ENCODE assay signal across 17 cellular contexts in the genomic region with DNA sequence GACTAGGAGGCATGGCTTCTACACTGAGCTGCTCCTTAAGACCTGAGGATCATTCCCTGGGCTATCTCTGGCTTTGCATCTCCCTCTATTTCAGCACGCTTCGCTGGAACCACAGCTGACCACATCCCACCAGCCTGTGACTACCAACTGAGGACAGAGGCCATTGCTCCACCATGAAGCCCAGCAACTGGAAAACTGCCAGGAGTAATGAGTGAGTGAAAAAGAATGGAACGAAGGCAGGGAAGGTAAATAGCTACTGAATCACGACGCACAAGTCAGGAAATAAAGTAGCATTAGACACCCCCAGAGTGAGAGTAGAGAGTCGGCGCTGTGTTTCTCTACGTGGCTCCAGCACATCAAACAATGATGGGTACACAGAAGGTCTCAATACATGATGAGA.
"Had no signal": no experiment of that assay in that cellular context is flagged by ENCODE, and none has a peak within 500 bp of the region (broad histone marks: within the 10 kb centered on the region; RNA-seq: fewer than 3 reads in every experiment).

No MANE protein-coding gene starts in this region.

- H3K4me1 Mint-ChIP-seq: activated CD4-positive, alpha-beta T cell treated with anti-CD3 and anti-CD28 coated beads for 36 hours; stimulated activated effector memory CD8-positive, alpha-beta T cell treated with anti-CD3 and anti-CD28 coated beads, Interleukin-12 subunit alpha, Interleukin-12 subunit beta, amount 100 ng/mL, for 72 hours had no signal

- H3K27me3 Mint-ChIP-seq: activated CD4-positive, alpha-beta memory T cell treated with anti-CD3 and anti-CD28 coated beads for 36 hours; activated CD4-positive, alpha-beta T cell treated with anti-CD3 and anti-CD28 coated beads for 36 hours; activated T-cell treated with anti-CD3 and anti-CD28 coated beads, Interleukin-2, amount 50 U/mL, for 24 hours; brain had no signal

- H3K9me3 ChIP-seq: adrenal gland, thoracic aorta, upper lobe of right lung had no signal

- H3K9me3 Mint-ChIP-seq: activated CD4-positive, alpha-beta memory T cell treated with anti-CD3 and anti-CD28 coated beads for 36 hours; stimulated activated effector memory CD8-positive, alpha-beta T cell treated with anti-CD3 and anti-CD28 coated beads, Interleukin-12 subunit alpha, Interleukin-12 subunit beta, amount 100 ng/mL, for 72 hours had no signal

- DNase-seq: activated CD4-positive, alpha-beta memory T cell treated with anti-CD3 and anti-CD28 coated beads for 36 hours; activated CD4-positive, alpha-beta T cell treated with anti-CD3 and anti-CD28 coated beads for 36 hours; activated naive CD4-positive, alpha-beta T cell treated with anti-CD3 and anti-CD28 coated beads, Interleukin-2, amount 50 U/mL, for 16 hours; activated T-cell treated with anti-CD3 and anti-CD28 coated beads, Interleukin-2, amount 50 U/mL, for 24 hours; adrenal gland; effector CD8-positive, alpha-beta T cell; foreskin melanocyte; head of caudate nucleus; immature natural killer cell; midbrain; retina; T-helper 1 cell; upper lobe of right lung; WERI-Rb-1 had no signal

- H3K36me3 ChIP-seq: adrenal gland, thoracic aorta, upper lobe of right lung, WERI-Rb-1 had no signal

- H3K36me3 Mint-ChIP-seq: activated CD4-positive, alpha-beta memory T cell treated with anti-CD3 and anti-CD28 coated beads for 36 hours; stimulated activated effector memory CD8-positive, alpha-beta T cell treated with anti-CD3 and anti-CD28 coated beads, Interleukin-12 subunit alpha, Interleukin-12 subunit beta, amount 100 ng/mL, for 72 hours had no signal

- H3K27me3 ChIP-seq: adrenal gland, upper lobe of right lung had no signal

- H3K27ac ChIP-seq: adrenal gland, thoracic aorta, upper lobe of right lung, WERI-Rb-1 had no signal

- H3K4me3 Mint-ChIP-seq: activated CD4-positive, alpha-beta memory T cell treated with anti-CD3 and anti-CD28 coated beads for 36 hours; activated CD4-positive, alpha-beta T cell treated with anti-CD3 and anti-CD28 coated beads for 36 hours; activated T-cell treated with anti-CD3 and anti-CD28 coated beads, Interleukin-2, amount 50 U/mL, for 24 hours; brain; immature natural killer cell; stimulated activated effector memory CD8-positive, alpha-beta T cell treated with anti-CD3 and anti-CD28 coated beads, Interleukin-12 subunit alpha, Interleukin-12 subunit beta, amount 100 ng/mL, for 72 hours had no signal

- H3K27ac Mint-ChIP-seq: activated CD4-positive, alpha-beta memory T cell treated with anti-CD3 and anti-CD28 coated beads for 36 hours; activated CD4-positive, alpha-beta T cell treated with anti-CD3 and anti-CD28 coated beads for 36 hours; activated T-cell treated with anti-CD3 and anti-CD28 coated beads, Interleukin-2, amount 50 U/mL, for 24 hours; immature natural killer cell; stimulated activated effector memory CD8-positive, alpha-beta T cell treated with anti-CD3 and anti-CD28 coated beads, Interleukin-12 subunit alpha, Interleukin-12 subunit beta, amount 100 ng/mL, for 72 hours had no signal

- H3K4me3 ChIP-seq: adrenal gland, thoracic aorta, upper lobe of right lung had no signal

- H3K4me1 ChIP-seq: upper lobe of right lung had no signal
